Comparison of ENCODE assay signal across 24 cellular contexts in the genomic region with DNA sequence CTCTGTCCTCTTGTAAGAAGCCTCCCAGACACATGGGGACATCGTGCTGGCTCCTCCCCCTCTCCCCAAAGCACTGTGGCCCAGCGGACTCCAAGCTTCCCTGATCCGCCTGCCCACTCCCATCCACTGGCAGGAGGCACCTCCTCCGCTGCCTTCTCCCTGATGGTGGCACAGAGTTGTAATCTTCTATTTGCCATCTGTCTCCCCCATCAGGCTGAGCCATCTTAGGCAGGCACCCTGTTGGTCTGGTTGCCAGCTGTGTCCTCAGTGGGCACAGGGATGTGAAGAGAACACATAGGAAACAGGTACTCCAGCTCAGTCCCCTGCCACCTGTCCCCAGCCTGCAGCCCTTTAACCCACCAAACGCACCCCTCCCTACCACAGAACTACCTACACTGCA. TPM values are rescaled to one million over a fixed set of nuclear protein-coding genes. Genes with fewer than 3 reads are reported as not detected.
DNase-seq lines count a peak whose midpoint lies in the region; ATAC-seq and TF ChIP-seq lines count a peak whose summit lies in the region.
"Had no signal": no experiment of that assay in that cellular context is flagged by ENCODE, and none has a peak within 500 bp of the region (broad histone marks: within the 10 kb centered on the region; RNA-seq: fewer than 3 reads in every experiment).

No MANE protein-coding gene starts in this region.

- no peaks in the 10 kb centered on the region for H3K9me3 Mint-ChIP-seq in WTC11
- peaks cover 3% of the 10 kb centered on the region for H3K9me3 Mint-ChIP-seq in neural crest cell
- H3K9me3 Mint-ChIP-seq: mesothelial cell of epicardium; naive thymus-derived CD8-positive, alpha-beta T cell; stimulated activated naive CD8-positive, alpha-beta T cell treated with anti-CD3 and anti-CD28 coated beads, Interleukin-15, amount 100 ng/mL, for 72 hours had no signal

- H3K4me1 Mint-ChIP-seq in WTC11 (peaks cover 11% of the 10 kb centered on the region), neural crest cell (peaks cover 20% of the 10 kb centered on the region)

- POLR2A ChIA-PET in SK-N-SH (lab: Yijun Ruan, JAX) (interaction anchor here (1.1 kb wide), 1 partner anchor 89 kb away, joined by 4 read pairs; a partner anchor contains a TSS), WTC11 (lab: Charles Lee) (no interaction called here)

- TF ChIP-seq CTCF in SK-N-SH (IDR thresholded peaks at IDR 0.05) (no peak), WTC11 (IDR thresholded peaks at IDR 0.05) (no peak), neural crest cell (conservative IDR thresholded peaks at IDR 0.05) (no peak), right atrium auricular region (IDR thresholded peaks at IDR 0.05) (no peak)

- H3K27ac Mint-ChIP-seq in WTC11 (peak overlapping the region; percentile 65), neural crest cell (ENCODE audit: unreplicated experiment) (peak overlapping the region; percentile 19)
- H3K27ac Mint-ChIP-seq: mesothelial cell of epicardium had no signal

- peak; percentile 62 for DNase-seq in SK-N-SH
- peak; percentile 4 for DNase-seq in NCI-H1417 treated with DMSO at 0.1 percent for 48 hours (lab: John Stamatoyannopoulos, UW)
- no peak for DNase-seq in WTC11 (ENCODE audit: low spot score)
- no peak for DNase-seq in neural crest cell (ENCODE audit: low read depth, low spot score)
- DNase-seq in right atrium auricular region (ENCODE audit: low spot score), result no peak
- DNase-seq in NCI-H2081 treated with DMSO at 0.1 percent for 48 hours (lab: John Stamatoyannopoulos, UW), result no peak
- DNase-seq: activated CD4-positive, alpha-beta T cell treated with anti-CD3 and anti-CD28 coated beads, Interleukin-2, amount 50 U/mL, for 48 hours; activated gamma-delta T cell treated with Interleukin-2 at 50 U/mL for 16 hours; body of pancreas; effector CD8-positive, alpha-beta T cell; foreskin melanocyte; GM23248; hypothalamus; IMR-90; left ventricle myocardium superior; naive thymus-derived CD8-positive, alpha-beta T cell; NCI-H1092; NCI-H526 treated with DMSO at 0.1 percent for 48 hours; stimulated activated naive CD8-positive, alpha-beta T cell treated with anti-CD3 and anti-CD28 coated beads, Interleukin-15, amount 100 ng/mL, for 72 hours; thyroid gland had no signal

- ATAC-seq in SK-N-SH treated with all-trans-retinoic acid at 6 μM for 48 hours (no peak), WTC11 (no peak), esophagus mucosa (no peak)
- ATAC-seq: body of pancreas; left ventricle myocardium superior; naive thymus-derived CD8-positive, alpha-beta T cell; stimulated activated naive CD8-positive, alpha-beta T cell treated with anti-CD3 and anti-CD28 coated beads, Interleukin-15, amount 100 ng/mL, for 72 hours had no signal

- peak overlapping the region in 1 of 2 experiments; percentile 81; a peak in 2 of 4 replicates for H3K27ac ChIP-seq in SK-N-SH (ENCODE audit: low read depth in 2 of 2, low read length in 1 of 2)
- H3K27ac ChIP-seq in right atrium auricular region, result no peak overlapping the region
- H3K27ac ChIP-seq: body of pancreas, GM23248, parathyroid adenoma, thyroid gland had no signal

- TF ChIP-seq RAD21 in SK-N-SH (IDR thresholded peaks at IDR 0.05; ENCODE audit: low read length), result 0 out of 2 replicates have a peak, but pooled peaks have one; percentile 11

- no peaks in the 10 kb centered on the region for H3K27me3 Mint-ChIP-seq in WTC11 (ENCODE audit: low read depth)
- H3K27me3 Mint-ChIP-seq in neural crest cell (ENCODE audit: low read depth), result peaks cover 4% of the 10 kb centered on the region
- H3K27me3 Mint-ChIP-seq: naive thymus-derived CD8-positive, alpha-beta T cell; stimulated activated naive CD8-positive, alpha-beta T cell treated with anti-CD3 and anti-CD28 coated beads, Interleukin-15, amount 100 ng/mL, for 72 hours had no signal

- 60% methylated on average over 5 of the region's 5 CpGs for WGBS in SK-N-SH (ENCODE audit: low lambda C conversion rate)

- H3K36me3 ChIP-seq in SK-N-SH (replicated peaks in 1 of 2; ENCODE audit: control insufficient read depth in 1 of 2, insufficient read depth in 2 of 2, low read length in 1 of 2) (peaks cover 0 to 4% of the 10 kb centered on the region in 2 experiments), right atrium auricular region (peaks cover 10% of the 10 kb centered on the region)

- H3K9ac ChIP-seq in SK-N-SH, result no peak overlapping the region
- H3K9ac ChIP-seq: GM23248, parathyroid adenoma had no signal

- H3K4me3 ChIP-seq in SK-N-SH (ENCODE audit: low read depth in 2 of 2, low read length in 1 of 2) (no peak overlapping the region), right atrium auricular region (no peak overlapping the region)
- H3K4me3 ChIP-seq: body of pancreas, GM23248, thyroid gland had no signal

- no peaks in the 10 kb centered on the region for H3K79me2 ChIP-seq in SK-N-SH (ENCODE audit: insufficient read depth)
- H3K79me2 ChIP-seq: parathyroid adenoma had no signal

- H3K4me1 ChIP-seq in SK-N-SH (ENCODE audit: control insufficient read depth in 1 of 2, insufficient read depth in 2 of 2, low read depth in 1 of 2, low read length in 1 of 2) (peaks cover 0 to 29% of the 10 kb centered on the region in 2 experiments; a peak in 1 of 4 replicates), right atrium auricular region (peaks cover 0 to 9% of the 10 kb centered on the region in 2 donors)

- TF ChIP-seq EP300 in SK-N-SH (IDR thresholded peaks at IDR 0.05; ENCODE audit: borderline replicate concordance in 1 of 2, low read depth in 1 of 2, low read length in 1 of 2), result no peak

- H4K20me1 ChIP-seq in SK-N-SH (ENCODE audit: insufficient read depth), result no peaks in the 10 kb centered on the region

- H3F3A ChIP-seq in SK-N-SH (replicated peaks; ENCODE audit: insufficient read depth), result peaks cover 11% of the 10 kb centered on the region

- no peaks in the 10 kb centered on the region for H3K9me3 ChIP-seq in SK-N-SH
- no peaks in the 10 kb centered on the region for H3K9me3 ChIP-seq in right atrium auricular region
- H3K9me3 ChIP-seq: body of pancreas, thyroid gland had no signal

- H3K27me3 ChIP-seq in SK-N-SH (ENCODE audit: insufficient read depth) (no peaks in the 10 kb centered on the region), right atrium auricular region (no peaks in the 10 kb centered on the region)
- H3K27me3 ChIP-seq: body of pancreas, thyroid gland had no signal

- H3K36me3 Mint-ChIP-seq in WTC11, result no peaks in the 10 kb centered on the region
- no peaks in the 10 kb centered on the region for H3K36me3 Mint-ChIP-seq in neural crest cell (ENCODE audit: low read depth)
- H3K36me3 Mint-ChIP-seq: mesothelial cell of epicardium had no signal

- CTCF ChIA-PET in SK-N-SH (lab: Yijun Ruan, JAX) (interaction anchor here (0.9 to 1.3 kb wide), 3 partner anchors 64 to 89 kb away, joined by 3 read pairs; a partner anchor contains a TSS), WTC11 (lab: Charles Lee) (interaction anchor here (0.7 to 1.1 kb wide), 3 partner anchors 9 to 12 kb away, joined by 3 to 4 read pairs (median 3); no protein-coding TSS in a partner anchor)

- H3K9me2 ChIP-seq in SK-N-SH, result no peaks in the 10 kb centered on the region

- H3K4me3 Mint-ChIP-seq in WTC11 (no peak overlapping the region), neural crest cell (no peak overlapping the region)
- H3K4me3 Mint-ChIP-seq: mesothelial cell of epicardium; stimulated activated naive CD8-positive, alpha-beta T cell treated with anti-CD3 and anti-CD28 coated beads, Interleukin-15, amount 100 ng/mL, for 72 hours had no signal

- no peak overlapping the region for H3K4me2 ChIP-seq in SK-N-SH

- no peak overlapping the region for H2AFZ ChIP-seq in SK-N-SH (ENCODE audit: low read depth)
- H2AFZ ChIP-seq: GM23248, parathyroid adenoma had no signal

TF ChIP-seq in SK-N-SH, 30 proteins besides CTCF, POLR2A, EP300 and RAD21 (continues in another document):
- TF ChIP-seq RCOR1 (IDR thresholded peaks at IDR 0.05; ENCODE audit: low read length) (no peak), GATA2 (CRISPR knock-in tag; IDR thresholded peaks at IDR 0.05) (peak; percentile 73)

TF ChIP-seq in WTC11, 78 proteins besides CTCF, POLR2A, EP300 and RAD21 (continues in another document):
- no peak for TF ChIP-seq FOXJ3 (CRISPR knock-in tag; IDR thresholded peaks at IDR 0.05; ENCODE audit: borderline replicate concordance)
- TF ChIP-seq TEAD4 (CRISPR knock-in tag; IDR thresholded peaks at IDR 0.05), result no peak
- TF ChIP-seq OVOL2 (CRISPR knock-in tag; IDR thresholded peaks at IDR 0.05; ENCODE audit: borderline replicate concordance), result no peak
- no peak for TF ChIP-seq GABPB1 (CRISPR knock-in tag; IDR thresholded peaks at IDR 0.05)
- TF ChIP-seq HMGA2 (CRISPR knock-in tag; IDR thresholded peaks at IDR 0.05), result no peak

RNA-seq across cellular contexts. Expression of a gene that starts 5.4 kb away (rescaled TPM):
- 36.6 and 51.3 TPM in 2 replicates for polyA plus RNA-seq in SK-N-SH (2012; rRNA removed)
- polyA plus RNA-seq in SK-N-SH (2012; cell fraction: cytosol; rRNA removed), result 20.8 and 32.1 TPM in 2 replicates
- polyA plus RNA-seq in SK-N-SH (2012; cell fraction: nucleus; rRNA removed), result 26.9 and 52.8 TPM in 2 replicates
- total RNA-seq in WTC11 (2021) (39.7 to 46.3 TPM (median 45.2 TPM) in 3 replicates), neural crest cell (15.1 and 15.7 TPM in 2 replicates), esophagus mucosa (54.4 TPM), right atrium auricular region (10 to 100 TPM; 22.8 to 24.4 TPM)

RNA-seq across cellular contexts. Expression of a gene that starts 27.0 kb away (rescaled TPM):
- 5.0 and 7.8 TPM in 2 replicates for polyA plus RNA-seq in SK-N-SH (2012; rRNA removed)
- 1.8 and 4.1 TPM in 2 replicates for polyA plus RNA-seq in SK-N-SH (2012; cell fraction: cytosol; rRNA removed)
- polyA plus RNA-seq in SK-N-SH (2012; cell fraction: nucleus; rRNA removed), result 15.1 and 16.8 TPM in 2 replicates
- total RNA-seq in WTC11 (2021), result 24.1 to 28.9 TPM (median 27.5 TPM) in 3 replicates
- 28.0 and 30.0 TPM in 2 replicates for total RNA-seq in neural crest cell
- total RNA-seq in esophagus mucosa, result 2.5 TPM
- 1 to 10 TPM; 4.5 to 8.6 TPM for total RNA-seq in right atrium auricular region

RNA-seq across cellular contexts. Expression of a gene that starts 40.3 kb away (rescaled TPM):
- 64.6 and 79.5 TPM in 2 replicates for polyA plus RNA-seq in SK-N-SH (2012; rRNA removed)
- 101 and 156 TPM in 2 replicates for polyA plus RNA-seq in SK-N-SH (2012; cell fraction: cytosol; rRNA removed)
- polyA plus RNA-seq in SK-N-SH (2012; cell fraction: nucleus; rRNA removed), result 59.7 and 115 TPM in 2 replicates
- 1,083 to 1,129 TPM (median 1,086 TPM) in 3 replicates for total RNA-seq in WTC11 (2021)
- total RNA-seq in neural crest cell, result 891 and 930 TPM in 2 replicates
- total RNA-seq in esophagus mucosa, result 267 TPM
- 100 to 1,000 TPM; 104 to 125 TPM for total RNA-seq in right atrium auricular region

RNA-seq across cellular contexts. Expression of a gene that starts 42.4 kb away (rescaled TPM):
- 25.4 and 30.9 TPM in 2 replicates for polyA plus RNA-seq in SK-N-SH (2012; rRNA removed)
- polyA plus RNA-seq in SK-N-SH (2012; cell fraction: cytosol; rRNA removed), result 12.0 and 17.2 TPM in 2 replicates
- polyA plus RNA-seq in SK-N-SH (2012; cell fraction: nucleus; rRNA removed), result 46.9 and 78.6 TPM in 2 replicates
- total RNA-seq in WTC11 (2021), result 20.6 to 24.5 TPM (median 23.8 TPM) in 3 replicates
- total RNA-seq in neural crest cell, result 19.1 and 19.3 TPM in 2 replicates
- total RNA-seq in esophagus mucosa, result 23.2 TPM
- total RNA-seq in right atrium auricular region, result 10 to 100 TPM; 61.6 to 72.6 TPM

RNA-seq across cellular contexts. Expression of a gene that starts 57.8 kb away (rescaled TPM):
- 19.1 and 19.7 TPM in 2 replicates for polyA plus RNA-seq in SK-N-SH (2012; rRNA removed)
- polyA plus RNA-seq in SK-N-SH (2012; cell fraction: cytosol; rRNA removed), result 10.1 and 14.8 TPM in 2 replicates
- polyA plus RNA-seq in SK-N-SH (2012; cell fraction: nucleus; rRNA removed), result 26.5 and 27.7 TPM in 2 replicates
- total RNA-seq in WTC11 (2021) (20.8 to 23.2 TPM (median 21.6 TPM) in 3 replicates), neural crest cell (28.9 and 32.3 TPM in 2 replicates), esophagus mucosa (15.5 TPM), right atrium auricular region (10 to 100 TPM; 14.2 to 17.1 TPM)

Comparison
In these comparisons a context has a peak if more than half of its experiments do, and no peak if none do; other contexts are left out.
1. DNase-seq: peak in SK-N-SH (single experiment) and NCI-H1417 treated with DMSO at 0.1 percent for 48 hours (single experiment); none in WTC11 (single experiment), neural crest cell (single experiment), right atrium auricular region (single experiment) and NCI-H2081 treated with DMSO at 0.1 percent for 48 hours (single experiment).